Comparison of ENCODE assay signal across 26 cellular contexts in the genomic region with DNA sequence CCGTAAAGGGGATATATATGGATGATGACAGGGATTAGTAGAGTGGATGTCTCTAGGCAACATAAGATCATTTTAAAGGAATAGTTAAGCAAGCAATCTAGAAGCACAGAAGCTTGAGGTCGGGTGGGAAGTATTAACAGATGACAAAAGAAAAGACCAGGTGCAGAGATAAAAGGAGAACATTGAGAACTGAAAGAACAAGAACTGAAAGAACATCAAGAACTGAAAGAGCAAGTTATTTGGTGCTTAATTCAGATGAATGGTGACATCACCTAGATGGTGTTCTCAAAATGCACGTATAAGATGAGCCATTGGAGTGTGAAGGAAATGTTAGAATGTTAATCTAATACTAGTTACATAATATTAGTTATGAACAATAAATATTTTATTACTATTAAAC.
A peak's percentile ranks its signal among the peaks of the same experiment; 100 is the strongest.
DNase-seq lines count a peak whose midpoint lies in the region; ATAC-seq and TF ChIP-seq lines count a peak whose summit lies in the region.
"Had no signal": no experiment of that assay in that cellular context is flagged by ENCODE, and none has a peak within 500 bp of the region (broad histone marks: within the 10 kb centered on the region; RNA-seq: fewer than 3 reads in every experiment).

No MANE protein-coding gene starts in this region.

- TF ChIP-seq POLR2A in testis (IDR thresholded peaks at IDR 0.05) = no peak

- no peaks in the 10 kb centered on the region for H3K27me3 ChIP-seq in testis
- H3K27me3 ChIP-seq: gastroesophageal sphincter, hepatocyte, uterus had no signal

- no peaks in the 10 kb centered on the region for H3K36me3 ChIP-seq in testis (ENCODE audit: low read depth, missing control alignments)
- H3K36me3 ChIP-seq: gastroesophageal sphincter, HAP-1, uterus had no signal

- H3K9me3 ChIP-seq in testis = no peaks in the 10 kb centered on the region
- H3K9me3 ChIP-seq: gastroesophageal sphincter, HAP-1, mucosa of descending colon, uterus had no signal

- H3K27ac ChIP-seq in testis = no peak overlapping the region
- H3K27ac ChIP-seq: gastroesophageal sphincter, hepatocyte, skin epidermis, uterus had no signal

- WGBS in testis, 2 donors = 56 to 58% methylated on average over 3 of the region's 3 CpGs

- H3K4me1 ChIP-seq in testis = no peaks in the 10 kb centered on the region
- H3K4me1 ChIP-seq: HAP-1, uterus had no signal

- ATAC-seq in GM21786 (IDR thresholded peaks at IDR 0.05; ENCODE audit: unreplicated experiment) = peak; percentile 69
- peak; percentile 68 for ATAC-seq in HG03439 (IDR thresholded peaks at IDR 0.05; ENCODE audit: unreplicated experiment)
- ATAC-seq: activated naive CD8-positive, alpha-beta T cell treated with anti-CD3 and anti-CD28 coated beads, Interleukin-2, amount 50 U/mL, for 24 hours; gastroesophageal sphincter; mucosa of descending colon; natural killer cell treated with Interleukin-12 subunit alpha and Interleukin-12 subunit beta and Interleukin-15 and Interleukin-18, amount 100 ng/mL, for 72 hours; SK-N-SH treated with all-trans-retinoic acid at 6 μM for 48 hours; T-helper 17 cell had no signal

- no peak overlapping the region for H3K4me3 ChIP-seq in testis
- H3K4me3 ChIP-seq: gastroesophageal sphincter, HAP-1, hepatocyte, mucosa of descending colon, skin epidermis, uterus had no signal

- peak; percentile 21 for DNase-seq in NCI-H82 (lab: John Stamatoyannopoulos, UW)
- no peak for DNase-seq in NCI-H82 treated with DMSO at 0.1 percent for 48 hours (lab: John Stamatoyannopoulos, UW; ENCODE audit: unreplicated experiment)
- DNase-seq in NCI-H69 (lab: John Stamatoyannopoulos, UW) = no peak
- DNase-seq in testis = no peak
- DNase-seq in UCSD-AML1 (lab: John Stamatoyannopoulos, UW; ENCODE audit: unreplicated experiment) = no peak
- no peak for DNase-seq in NCI-H128 (lab: John Stamatoyannopoulos, UW; ENCODE audit: unreplicated experiment)
- DNase-seq: 8988T; activated gamma-delta T cell treated with Interleukin-2 at 50 U/mL for 16 hours; activated naive CD8-positive, alpha-beta T cell treated with anti-CD3 and anti-CD28 coated beads, Interleukin-2, amount 50 U/mL, for 24 hours; activated T-cell treated with anti-CD3 and anti-CD28 coated beads, Interleukin-2, amount 50 U/mL, for 1 hour; Calu3; dermis blood vessel endothelial cell; mucosa of descending colon; NCI-H1092 treated with DMSO at 0.1 percent for 48 hours; NCI-H1930; NCI-H226; T-helper 17 cell; uterus had no signal

- TF ChIP-seq CTCF in testis (IDR thresholded peaks at IDR 0.05) = no peak

- intact Hi-C loops in testis (cut with DNase I; ENCODE audit: low total_unique reads) = no loop called here
